14 cellular contexts compared by ENCODE assay signal in the genomic region with DNA sequence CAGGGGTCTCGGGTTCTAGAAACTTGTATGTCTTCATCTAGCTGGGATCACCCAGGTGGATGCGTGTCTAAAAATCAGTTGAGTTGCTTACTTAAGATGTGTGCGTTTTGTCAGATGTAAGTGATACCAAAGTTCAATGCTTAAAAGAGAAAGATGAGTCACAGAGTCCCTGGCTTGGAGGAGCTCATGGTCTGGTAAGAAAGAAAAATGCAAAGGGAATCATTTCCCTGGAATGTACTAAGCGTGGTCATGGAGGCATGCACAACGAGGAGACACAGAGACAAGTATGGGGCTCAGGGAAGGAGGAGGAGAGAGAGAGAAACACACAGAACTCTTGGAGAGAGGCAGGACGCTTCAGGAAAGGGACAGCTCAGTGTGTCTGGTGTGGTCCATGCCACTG.
DNase-seq lines count a peak whose midpoint lies in the region; ATAC-seq, FAIRE-seq and TF ChIP-seq lines count a peak whose summit lies in the region.
"Had no signal": no experiment of that assay in that cellular context is flagged by ENCODE, and none has a peak within 500 bp of the region (broad histone marks: within the 10 kb centered on the region; RNA-seq: fewer than 3 reads in every experiment).

No MANE protein-coding gene starts in this region.

- TF ChIP-seq CTCF in mammary epithelial cell (conservative IDR thresholded peaks at IDR 0.05 in 1 of 2, IDR thresholded peaks at IDR 0.05 in 1 of 2; ENCODE audit: extremely low read depth in 1 of 2, insufficient read depth in 1 of 2, low read depth in 1 of 2, low read length in 2 of 2), result no peak
- TF ChIP-seq CTCF in lower lobe of right lung (IDR thresholded peaks at IDR 0.05), result no peak
- no peak for TF ChIP-seq CTCF in HepG2 (CRISPR knock-in tag; IDR thresholded peaks at IDR 0.05)

- no peaks in the 10 kb centered on the region for H4K20me1 ChIP-seq in mammary epithelial cell (ENCODE audit: insufficient read depth, low read length)
- H4K20me1 ChIP-seq in HepG2 (ENCODE audit: insufficient read depth, low read length), result no peaks in the 10 kb centered on the region

- no peak overlapping the region for H3K4me3 ChIP-seq in mammary epithelial cell (replicated peaks in 1 of 3; ENCODE audit: insufficient read depth in 1 of 3, low read depth in 2 of 3, low read length in 3 of 3)
- H3K4me3 ChIP-seq in lower lobe of right lung, result no peak overlapping the region
- no peak overlapping the region for H3K4me3 ChIP-seq in HepG2 (replicated peaks in 1 of 3; ENCODE audit: insufficient read depth in 1 of 3, low read depth in 2 of 3, low read length in 3 of 3)

- H3K9me3 ChIP-seq in mammary epithelial cell (replicated peaks; ENCODE audit: insufficient read depth, low read length), result no peaks in the 10 kb centered on the region
- no peaks in the 10 kb centered on the region for H3K9me3 ChIP-seq in lower lobe of right lung
- no peaks in the 10 kb centered on the region for H3K9me3 ChIP-seq in HepG2 (ENCODE audit: low read length)

- H3K79me2 ChIP-seq in mammary epithelial cell (ENCODE audit: insufficient read depth, low read length) (no peaks in the 10 kb centered on the region), HepG2 (ENCODE audit: insufficient read depth, low read length) (no peaks in the 10 kb centered on the region)

- H3K27me3 ChIP-seq in mammary epithelial cell (ENCODE audit: insufficient read depth, low read length) (no peaks in the 10 kb centered on the region), lower lobe of right lung (ENCODE audit: low read depth) (no peaks in the 10 kb centered on the region), HepG2 (ENCODE audit: control insufficient read depth in 1 of 2, insufficient read depth in 2 of 2, low read length in 2 of 2) (no peaks in the 10 kb centered on the region)

- no peak for FAIRE-seq in HepG2 (lab: Jason Lieb, UNC)

- peaks cover 32% of the 10 kb centered on the region for H3K4me1 ChIP-seq in mammary epithelial cell (ENCODE audit: insufficient read depth, low read length)
- no peaks in the 10 kb centered on the region for H3K4me1 ChIP-seq in lower lobe of right lung
- H3K4me1 ChIP-seq in HepG2 (ENCODE audit: insufficient read depth, low read length), result no peaks in the 10 kb centered on the region

- TF ChIP-seq EP300 in HepG2 (IDR thresholded peaks at IDR 0.05; ENCODE audit: low read depth in 2 of 2, low read length in 2 of 2) (no peak), HepG2 (CRISPR knock-in tag; IDR thresholded peaks at IDR 0.05; ENCODE audit: borderline replicate concordance) (no peak)

- no peak for TF ChIP-seq POLR2A in HepG2 (IDR thresholded peaks at IDR 0.05; ENCODE audit: insufficient read depth in 1 of 2, low read depth in 2 of 2, low read length in 2 of 2)

- in situ Hi-C loops in mammary epithelial cell (cut with MboI; ENCODE audit: low sequenced_read_pairs in 2 of 2) (no loop called here), HepG2 (cut with HindIII; ENCODE audit: extremely low pct_ligation_motif_present, low pct_unique_long_range_greater_than_20kb) (no loop called here)

- BruUV-seq in mammary epithelial cell (replicated peaks; lab: Mats Ljungman, UMichigan), result no TSS peak
- no TSS peak for BruUV-seq in HepG2 (replicated peaks; lab: Mats Ljungman, UMichigan)

- H2AFZ ChIP-seq in mammary epithelial cell (ENCODE audit: low read depth, low read length) (peak overlapping the region; percentile 73), HepG2 (ENCODE audit: low read length) (no peak overlapping the region)

- 31% methylated on average over 5 of the region's 6 CpGs for WGBS in mammary epithelial cell (ENCODE audit: low coverage, missing lambda C conversion rate)
- 62% methylated on average over 6 of the region's 6 CpGs for WGBS in HepG2 (ENCODE audit: low lambda C conversion rate)

- no peak for TF ChIP-seq RAD21 in HepG2 (CRISPR knock-in tag; IDR thresholded peaks at IDR 0.05)

- H3K9ac ChIP-seq in mammary epithelial cell (ENCODE audit: insufficient read depth, low read length) (no peak overlapping the region), HepG2 (ENCODE audit: insufficient read depth, low read depth, low read length) (no peak overlapping the region)

- CTCF ChIA-PET in mammary epithelial cell (lab: Charles Lee; ENCODE audit: low non-redundant PET) (interaction anchor here (0.6 to 0.7 kb wide), 2 partner anchors 53 to 201 kb away, joined by 6 to 21 read pairs; no protein-coding TSS in a partner anchor), HepG2 (lab: Yijun Ruan, JAX; ENCODE audit: low intra/inter-chr PET ratio, low total read pairs) (no interaction called here)

- DNase-seq in AG08396 (ENCODE audit: low spot score) (peak; percentile 87), HT1080 (ENCODE audit: low read depth) (peak; percentile 80), mammary epithelial cell (peak; percentile 87), kidney tubule cell (ENCODE audit: low spot score) (peak; percentile 98), lower lobe of right lung (no peak), HepG2 (ENCODE audit: low spot score) (no peak)
- DNase-seq: activated naive CD8-positive, alpha-beta T cell treated with anti-CD3 and anti-CD28 coated beads, Interleukin-2, amount 50 U/mL, for 24 hours; CD4-positive, CD25-positive, alpha-beta regulatory T cell; left colon; occipital lobe; stimulated activated CD4-positive, alpha-beta T cell treated with anti-CD3 and anti-CD28 coated beads, Interleukin-2, amount 100 ng/mL, for 48 hours had no signal

- dilution Hi-C loops in mammary epithelial cell (cut with HindIII; ENCODE audit: low sequenced_read_pairs), result no loop called here

- ATAC-seq in lower lobe of right lung (no peak), HG03095 (IDR thresholded peaks at IDR 0.05; ENCODE audit: unreplicated experiment) (no peak), HepG2 (no peak), HG03469 (IDR thresholded peaks at IDR 0.05; ENCODE audit: unreplicated experiment) (no peak)
- ATAC-seq: activated naive CD8-positive, alpha-beta T cell treated with anti-CD3 and anti-CD28 coated beads, Interleukin-2, amount 50 U/mL, for 24 hours; left colon had no signal

- POLR2A ChIA-PET in HepG2 (lab: Yijun Ruan, JAX), result no interaction called here

- H3K27ac ChIP-seq in mammary epithelial cell (ENCODE audit: insufficient read depth, low read depth, low read length) (peak overlapping the region; percentile 10), lower lobe of right lung (no peak overlapping the region), HepG2 (ENCODE audit: extremely low read length, insufficient read depth, low read length) (no peak overlapping the region)
- H3K27ac ChIP-seq: HL-60 had no signal

- no peaks in the 10 kb centered on the region for H3K36me3 ChIP-seq in mammary epithelial cell (ENCODE audit: insufficient read depth, low read length)
- H3K36me3 ChIP-seq in lower lobe of right lung, result no peaks in the 10 kb centered on the region
- H3K36me3 ChIP-seq in HepG2 (replicated peaks in 1 of 2; ENCODE audit: control insufficient read depth in 1 of 2, insufficient read depth in 2 of 2, low read length in 2 of 2), result no peaks in the 10 kb centered on the region

- intact Hi-C loops in mammary epithelial cell (cut with micrococcal nuclease), result no loop called here
- intact Hi-C loops in lower lobe of right lung (cut with DNase I), result no loop called here
- intact Hi-C loops in HepG2 (cut with micrococcal nuclease; ENCODE audit: unreplicated experiment), result no loop called here

- H3K4me2 ChIP-seq in mammary epithelial cell (ENCODE audit: insufficient read depth, low read depth, low read length) (peak overlapping the region; percentile 38), HepG2 (ENCODE audit: low read depth, low read length) (no peak overlapping the region)

TF ChIP-seq in HepG2, 621 proteins besides CTCF, POLR2A, EP300 and RAD21 (continues in another document):
- TF ChIP-seq, protein P1, sequence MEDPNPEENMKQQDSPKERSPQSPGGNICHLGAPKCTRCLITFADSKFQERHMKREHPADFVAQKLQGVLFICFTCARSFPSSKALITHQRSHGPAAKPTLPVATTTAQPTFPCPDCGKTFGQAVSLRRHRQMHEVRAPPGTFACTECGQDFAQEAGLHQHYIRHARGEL (CRISPR knock-in tag; IDR thresholded peaks at IDR 0.05), result no peak
- TF ChIP-seq, protein P2, sequence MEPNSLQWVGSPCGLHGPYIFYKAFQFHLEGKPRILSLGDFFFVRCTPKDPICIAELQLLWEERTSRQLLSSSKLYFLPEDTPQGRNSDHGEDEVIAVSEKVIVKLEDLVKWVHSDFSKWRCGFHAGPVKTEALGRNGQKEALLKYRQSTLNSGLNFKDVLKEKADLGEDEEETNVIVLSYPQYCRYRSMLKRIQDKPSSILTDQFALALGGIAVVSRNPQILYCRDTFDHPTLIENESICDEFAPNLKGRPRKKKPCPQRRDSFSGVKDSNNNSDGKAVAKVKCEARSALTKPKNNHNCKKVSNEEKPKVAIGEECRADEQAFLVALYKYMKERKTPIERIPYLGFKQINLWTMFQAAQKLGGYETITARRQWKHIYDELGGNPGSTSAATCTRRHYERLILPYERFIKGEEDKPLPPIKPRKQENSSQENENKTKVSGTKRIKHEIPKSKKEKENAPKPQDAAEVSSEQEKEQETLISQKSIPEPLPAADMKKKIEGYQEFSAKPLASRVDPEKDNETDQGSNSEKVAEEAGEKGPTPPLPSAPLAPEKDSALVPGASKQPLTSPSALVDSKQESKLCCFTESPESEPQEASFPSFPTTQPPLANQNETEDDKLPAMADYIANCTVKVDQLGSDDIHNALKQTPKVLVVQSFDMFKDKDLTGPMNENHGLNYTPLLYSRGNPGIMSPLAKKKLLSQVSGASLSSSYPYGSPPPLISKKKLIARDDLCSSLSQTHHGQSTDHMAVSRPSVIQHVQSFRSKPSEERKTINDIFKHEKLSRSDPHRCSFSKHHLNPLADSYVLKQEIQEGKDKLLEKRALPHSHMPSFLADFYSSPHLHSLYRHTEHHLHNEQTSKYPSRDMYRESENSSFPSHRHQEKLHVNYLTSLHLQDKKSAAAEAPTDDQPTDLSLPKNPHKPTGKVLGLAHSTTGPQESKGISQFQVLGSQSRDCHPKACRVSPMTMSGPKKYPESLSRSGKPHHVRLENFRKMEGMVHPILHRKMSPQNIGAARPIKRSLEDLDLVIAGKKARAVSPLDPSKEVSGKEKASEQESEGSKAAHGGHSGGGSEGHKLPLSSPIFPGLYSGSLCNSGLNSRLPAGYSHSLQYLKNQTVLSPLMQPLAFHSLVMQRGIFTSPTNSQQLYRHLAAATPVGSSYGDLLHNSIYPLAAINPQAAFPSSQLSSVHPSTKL (CRISPR knock-in tag; IDR thresholded peaks at IDR 0.05), result no peak
- TF ChIP-seq ATF7-NPFF (CRISPR knock-in tag; IDR thresholded peaks at IDR 0.05; ENCODE audit: low read depth), result no peak

Comparison
In these comparisons a context has a peak if more than half of its experiments do, and no peak if none do; other contexts are left out.
1. DNase-seq: peak in AG08396 (single experiment), HT1080 (single experiment), mammary epithelial cell (single experiment) and kidney tubule cell (single experiment); none in lower lobe of right lung (single experiment) and HepG2 (single experiment).